3 cellular contexts compared by ENCODE assay signal in the genomic region with DNA sequence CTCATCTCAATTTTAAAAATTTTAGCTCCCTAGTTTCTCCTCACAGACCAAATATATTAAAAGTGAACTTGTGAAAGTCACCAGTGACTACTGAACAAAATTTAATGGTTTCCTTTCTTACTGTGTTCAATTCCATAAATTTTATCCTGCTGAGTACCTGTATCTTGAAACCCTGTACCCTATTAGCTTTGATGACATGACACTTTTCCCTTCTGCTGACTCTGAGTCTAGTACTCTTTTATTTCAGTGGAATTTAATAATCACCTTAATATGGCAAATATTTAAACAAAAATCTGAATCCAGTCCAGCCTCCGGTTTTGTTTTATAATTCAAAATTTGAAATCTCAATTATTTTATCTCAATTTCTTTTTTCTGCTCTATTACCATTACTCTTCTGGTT.
A peak's percentile ranks its signal among the peaks of the same experiment; 100 is the strongest.
TF ChIP-seq lines count a peak whose summit lies in the region.

No MANE protein-coding gene starts in this region.

TF ChIP-seq in HepG2, 621 proteins besides CTCF, POLR2A, EP300 and RAD21:
- peak; percentile 59 to 75; a peak in 3 of 4 replicates for TF ChIP-seq MAFK (conservative IDR thresholded peaks at IDR 0.05 in 1 of 2, IDR thresholded peaks at IDR 0.05 in 1 of 2; ENCODE audit: low read length in 2 of 2)
- TF ChIP-seq MAFF (IDR thresholded peaks at IDR 0.05; ENCODE audit: low read depth, low read length) = 0 out of 2 replicates have a peak, but pooled peaks have one; percentile 55
- no peak for TF ChIP-seq ZNF253 (CRISPR knock-in tag; IDR thresholded peaks at IDR 0.05; ENCODE audit: borderline replicate concordance)

TF ChIP-seq in IMR-90, 13 proteins besides CTCF, POLR2A, EP300 and RAD21:
- peak; percentile 68 for TF ChIP-seq MAFK (IDR thresholded peaks at IDR 0.05; ENCODE audit: low read depth, low read length)
- no peak for TF ChIP-seq CEBPB (IDR thresholded peaks at IDR 0.05; ENCODE audit: low read depth, low read length)

TF ChIP-seq in K562, 482 proteins besides CTCF, POLR2A, EP300 and RAD21:
- no peak for TF ChIP-seq NFE2L1 (tag; IDR thresholded peaks at IDR 0.05; ENCODE audit: borderline replicate concordance, low read depth)
- TF ChIP-seq ZNF316 (IDR thresholded peaks at IDR 0.05) = peak; percentile 66
- peak; percentile 46 for TF ChIP-seq MAFG (tag; conservative IDR thresholded peaks at IDR 0.05)
- TF ChIP-seq MAFK (IDR thresholded peaks at IDR 0.05; ENCODE audit: low read length) = peak; percentile 16; the same call in 1 of the 2 replicates
- TF ChIP-seq C11orf30 (IDR thresholded peaks at IDR 0.05; ENCODE audit: low read depth) = peak; percentile 33
